In genomic region chr2:151669585-151670081, GRCh38 we compare ENCODE assay signal across 12 cellular contexts.
DNase-seq lines count a peak whose midpoint lies in the region; ATAC-seq, FAIRE-seq and TF ChIP-seq lines count a peak whose summit lies in the region.
"Had no signal": no experiment of that assay in that cellular context is flagged by ENCODE, and none has a peak within 500 bp of the region (broad histone marks: within the 10 kb centered on the region; RNA-seq: fewer than 3 reads in every experiment).

No MANE protein-coding gene starts in this region.

- no peaks in the 10 kb centered on the region for H3K27me3 Mint-ChIP-seq in activated CD4-positive, alpha-beta T cell treated with anti-CD3 and anti-CD28 coated beads for 36 hours
- H3K27me3 Mint-ChIP-seq in endodermal cell (ENCODE audit: insufficient read depth) = no peaks in the 10 kb centered on the region

- H3K9ac ChIP-seq in endodermal cell (ENCODE audit: extremely low read depth, low read length, poor library complexity, severe bottlenecking) = no peak overlapping the region

- H3K27me3 ChIP-seq in endodermal cell (ENCODE audit: control insufficient read depth, insufficient read depth, low read length, poor library complexity, severe bottlenecking) = no peaks in the 10 kb centered on the region
- H3K27me3 ChIP-seq in gastrocnemius medialis = no peaks in the 10 kb centered on the region
- H3K27me3 ChIP-seq in pancreas = no peaks in the 10 kb centered on the region

- H3K27ac Mint-ChIP-seq in activated CD4-positive, alpha-beta T cell treated with anti-CD3 and anti-CD28 coated beads for 36 hours = no peak overlapping the region
- H3K27ac Mint-ChIP-seq in endodermal cell = no peak overlapping the region

- CTCF ChIA-PET in activated CD4-positive, alpha-beta T cell treated with anti-CD3 and anti-CD28 coated beads for 36 hours (lab: Charles Lee) = no interaction called here

- 72 to 75% methylated on average over 6 of the region's 6 CpGs for WGBS in endodermal cell (ENCODE audit: insufficient coverage in 1 of 2, insufficient read length in 1 of 2), 2 experiments
- 52 to 57% methylated on average over 6 of the region's 6 CpGs for WGBS in pancreas, 2 donors

- H3K4me3 ChIP-seq in endodermal cell (ENCODE audit: low read length) (no peak overlapping the region), gastrocnemius medialis (no peak overlapping the region), pancreas (no peak overlapping the region)
- H3K4me3 ChIP-seq: SJCRH30 had no signal

- no peak for TF ChIP-seq POLR2A in gastrocnemius medialis (IDR thresholded peaks at IDR 0.05)

- H3K4me1 ChIP-seq in endodermal cell (ENCODE audit: control insufficient read depth, insufficient read depth, low read length) = peaks cover 5% of the 10 kb centered on the region
- H3K4me1 ChIP-seq in gastrocnemius medialis = peaks cover 15 to 25% of the 10 kb centered on the region in 2 donors
- no peaks in the 10 kb centered on the region for H3K4me1 ChIP-seq in pancreas
- H3K4me1 ChIP-seq: SJCRH30 had no signal

- ATAC-seq in activated CD4-positive, alpha-beta T cell treated with anti-CD3 and anti-CD28 coated beads for 36 hours = peak; percentile 83
- ATAC-seq in gastrocnemius medialis (peak; percentile 76 to 81), pancreas (no peak)

- H3K27ac ChIP-seq in endodermal cell (ENCODE audit: low read depth, low read length) (no peak overlapping the region), gastrocnemius medialis (peak overlapping the region in 3 of 4 donors; percentile 60 to 80 (median 64)), pancreas (no peak overlapping the region)
- H3K27ac ChIP-seq: SJCRH30 had no signal

- H3K9me3 ChIP-seq in endodermal cell (ENCODE audit: control insufficient read depth, low read length) = no peaks in the 10 kb centered on the region
- no peaks in the 10 kb centered on the region for H3K9me3 ChIP-seq in gastrocnemius medialis
- H3K9me3 ChIP-seq in pancreas = no peaks in the 10 kb centered on the region
- H3K9me3 ChIP-seq: SJCRH30 had no signal

- peaks cover 11% of the 10 kb centered on the region for H3K4me1 Mint-ChIP-seq in activated CD4-positive, alpha-beta T cell treated with anti-CD3 and anti-CD28 coated beads for 36 hours
- peaks cover 14% of the 10 kb centered on the region for H3K4me1 Mint-ChIP-seq in endodermal cell

- no peak for FAIRE-seq in pancreas (lab: Jason Lieb, UNC)

- no peaks in the 10 kb centered on the region for H3K36me3 ChIP-seq in endodermal cell (ENCODE audit: control insufficient read depth, insufficient read depth, low read length)
- H3K36me3 ChIP-seq in gastrocnemius medialis = peaks cover 0 to 100% of the 10 kb centered on the region in 2 donors
- no peaks in the 10 kb centered on the region for H3K36me3 ChIP-seq in pancreas

- no peak overlapping the region for H3K4me3 Mint-ChIP-seq in activated CD4-positive, alpha-beta T cell treated with anti-CD3 and anti-CD28 coated beads for 36 hours
- H3K4me3 Mint-ChIP-seq in endodermal cell = no peak overlapping the region

- in situ Hi-C loops in gastrocnemius medialis (cut with MboI; ENCODE audit: low sequenced_read_pairs in 4 of 4) = no loop called here

- H3K36me3 Mint-ChIP-seq in activated CD4-positive, alpha-beta T cell treated with anti-CD3 and anti-CD28 coated beads for 36 hours (ENCODE audit: low read depth) = no peaks in the 10 kb centered on the region
- no peaks in the 10 kb centered on the region for H3K36me3 Mint-ChIP-seq in endodermal cell (ENCODE audit: low read depth)

- DNase-seq in activated CD4-positive, alpha-beta T cell treated with anti-CD3 and anti-CD28 coated beads for 36 hours = peak; percentile 51
- no peak for DNase-seq in activated CD4-positive, alpha-beta T cell treated with anti-CD3 and anti-CD28 coated beads, Interleukin-2, amount 50 U/mL, for 4 hours
- DNase-seq in HT1080 (ENCODE audit: low read depth) = peak; percentile 15
- peak; percentile 55 for DNase-seq in endodermal cell
- DNase-seq in gastrocnemius medialis = peak; percentile 32 to 60
- DNase-seq in pancreas = no peak
- no peak for DNase-seq in NCI-H1436 treated with DMSO at 0.1 percent for 48 hours (lab: John Stamatoyannopoulos, UW)
- no peak for DNase-seq in NCI-H1930 (lab: John Stamatoyannopoulos, UW)
- DNase-seq: DND-41, HCEC 1CT, NCI-H146, SJCRH30 had no signal

- POLR2A ChIA-PET in activated CD4-positive, alpha-beta T cell treated with anti-CD3 and anti-CD28 coated beads for 36 hours (lab: Charles Lee) = no interaction called here

- no peaks in the 10 kb centered on the region for H3K9me3 Mint-ChIP-seq in activated CD4-positive, alpha-beta T cell treated with anti-CD3 and anti-CD28 coated beads for 36 hours (ENCODE audit: low read depth)
- H3K9me3 Mint-ChIP-seq in endodermal cell = no peaks in the 10 kb centered on the region

- intact Hi-C loops in activated CD4-positive, alpha-beta T cell treated with anti-CD3 and anti-CD28 coated beads for 36 hours (cut with DNase I, micrococcal nuclease) = no loop called here
- intact Hi-C loops in gastrocnemius medialis (cut with DNase I; ENCODE audit: low total_unique reads) = loop anchor here (5.0 kb wide), 1 partner anchor 52 kb away; no protein-coding TSS in a partner anchor
- intact Hi-C loops in pancreas (cut with DNase I) = no loop called here

- no peak for TF ChIP-seq CTCF in endodermal cell (conservative IDR thresholded peaks at IDR 0.05)
- TF ChIP-seq CTCF in gastrocnemius medialis (IDR thresholded peaks at IDR 0.05 in 4 of 5, conservative IDR thresholded peaks at IDR 0.05 in 1 of 5) = no peak
- TF ChIP-seq CTCF in pancreas (IDR thresholded peaks at IDR 0.05) = no peak

Comparison
In these comparisons a context has a peak if more than half of its experiments do, and no peak if none do; other contexts are left out.
1. DNase-seq: peak in activated CD4-positive, alpha-beta T cell treated with anti-CD3 and anti-CD28 coated beads for 36 hours (single experiment), HT1080 (single experiment), endodermal cell (single experiment) and gastrocnemius medialis (2 of 2); none in activated CD4-positive, alpha-beta T cell treated with anti-CD3 and anti-CD28 coated beads, Interleukin-2, amount 50 U/mL, for 4 hours (0 of 2), pancreas (0 of 6), NCI-H1436 treated with DMSO at 0.1 percent for 48 hours (single experiment) and NCI-H1930 (0 of 2).
2. ATAC-seq: peak in activated CD4-positive, alpha-beta T cell treated with anti-CD3 and anti-CD28 coated beads for 36 hours (single experiment) and gastrocnemius medialis (2 of 2); none in pancreas (0 of 4).
3. H3K27ac ChIP-seq: peak in gastrocnemius medialis (3 of 4); none in endodermal cell (single experiment) and pancreas (0 of 4).